Comparison of ENCODE assay signal across 1 cellular context in the genomic region with DNA sequence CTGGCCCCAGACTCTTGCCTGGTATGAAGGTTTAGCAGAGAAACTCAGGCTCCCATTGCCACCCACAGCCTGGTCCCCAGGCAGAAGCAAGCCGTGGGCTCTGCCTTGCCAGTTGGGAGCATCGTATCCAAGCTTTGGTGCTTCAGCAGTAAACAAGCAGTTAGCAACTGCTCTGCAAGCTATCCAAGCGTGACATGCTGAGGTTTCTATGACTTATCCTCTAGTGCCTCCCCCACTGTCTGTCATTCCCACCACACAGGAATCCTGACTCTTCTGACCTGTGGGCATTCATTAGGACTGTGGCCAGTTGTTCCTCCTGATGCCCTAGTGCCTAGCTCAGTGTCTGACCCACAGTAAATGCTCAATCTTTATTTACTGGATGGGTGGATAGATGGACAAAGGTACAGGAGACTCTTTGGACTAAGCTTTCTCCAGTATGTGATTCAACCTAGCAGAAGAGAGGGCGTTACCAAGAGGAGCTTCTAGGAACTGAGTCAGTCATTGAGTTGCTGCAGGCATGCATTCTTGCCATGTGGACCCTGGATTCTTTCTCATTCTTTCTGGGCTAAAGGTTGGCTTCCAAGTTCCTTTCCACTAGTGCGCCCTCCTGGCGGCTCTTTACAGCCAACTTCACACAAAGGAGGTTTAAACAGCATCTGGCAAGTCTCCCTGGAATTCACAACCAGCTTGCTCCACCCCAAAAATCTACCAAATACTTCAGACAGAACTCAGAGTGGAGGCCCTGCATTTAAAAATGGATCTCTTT.
TF ChIP-seq lines count a peak whose summit lies in the region.

No MANE protein-coding gene starts in this region.

TF ChIP-seq in WTC11, 78 proteins besides CTCF, POLR2A, EP300 and RAD21 (continued from another document):
- TF ChIP-seq OVOL2 (CRISPR knock-in tag; IDR thresholded peaks at IDR 0.05; ENCODE audit: borderline replicate concordance) (no peak), MYBL2 (CRISPR knock-in tag; IDR thresholded peaks at IDR 0.05) (no peak)
TF ChIP-seq in WTC11: peak in this region for 0.
